Comparison of ENCODE assay signal across 8 cellular contexts in genomic region chr7:96321670-96322372, GRCh38. TPM values are rescaled to one million over a fixed set of nuclear protein-coding genes. Genes with fewer than 3 reads are reported as not detected.
DNase-seq lines count a peak whose midpoint lies in the region; ATAC-seq and TF ChIP-seq lines count a peak whose summit lies in the region.

Gene SLC25A13 (minus strand): TSS chr7:96322098. CDS start chr7:96321956, 142 bp downstream.

- H3K4me3 Mint-ChIP-seq in HFFc6 (peak within 1 kb of the TSS; percentile 89), T-cell (peak within 1 kb of the TSS; percentile 91 to 92 (median 92)), progenitor cell of endocrine pancreas (ENCODE audit: low read depth) (peak within 1 kb of the TSS; percentile 86)

- H3K27ac ChIP-seq in adipose tissue (ENCODE audit: low read depth, low read length), result peak within 1 kb of the TSS; percentile 96
- H3K27ac ChIP-seq in heart right ventricle, result peak within 1 kb of the TSS; percentile 93 to 99 (median 97)
- H3K27ac ChIP-seq in urinary bladder (ENCODE audit: low read depth), result peak within 1 kb of the TSS; percentile 97

- POLR2A ChIA-PET in T-cell (lab: Charles Lee), result no interaction called here

- TF ChIP-seq CTCF in HFFc6 (IDR thresholded peaks at IDR 0.05) (0 out of 2 replicates have a peak, but pooled peaks have one; percentile 6), NB4 (IDR thresholded peaks at IDR 0.05; ENCODE audit: low read depth, low read length) (no peak), heart right ventricle (IDR thresholded peaks at IDR 0.05) (no peak), progenitor cell of endocrine pancreas (IDR thresholded peaks at IDR 0.05; ENCODE audit: unreplicated experiment) (no peak)

- H3K4me3 ChIP-seq in NB4 (ENCODE audit: low read depth, low read length) (peak within 1 kb of the TSS; percentile 83), heart right ventricle (peak within 1 kb of the TSS; percentile 67 to 99 (median 93)), urinary bladder (ENCODE audit: low read depth, low read length) (peak within 1 kb of the TSS; percentile 91)

- peaks cover 2% of the 10 kb centered on the region; the same call in 1 of the 2 replicates for H3K27me3 Mint-ChIP-seq in HFFc6 (ENCODE audit: insufficient read depth)
- no peaks in the 10 kb centered on the region for H3K27me3 Mint-ChIP-seq in T-cell
- no peaks in the 10 kb centered on the region for H3K27me3 Mint-ChIP-seq in progenitor cell of endocrine pancreas

- DNase-seq in HFFc6 (peak; percentile 75), NB4 (ENCODE audit: low read depth) (peak; percentile 94), T-cell (peak; percentile 19 to 64 (median 47)), heart right ventricle (peak; percentile 92 to 93), progenitor cell of endocrine pancreas (ENCODE audit: low spot score, unreplicated experiment) (peak; percentile 86)

- peaks cover 15% of the 10 kb centered on the region for H3K4me1 Mint-ChIP-seq in HFFc6 (ENCODE audit: low read depth)
- peaks cover 29 to 31% (median 30%) of the 10 kb centered on the region in 3 donors for H3K4me1 Mint-ChIP-seq in T-cell
- peaks cover 10% of the 10 kb centered on the region for H3K4me1 Mint-ChIP-seq in progenitor cell of endocrine pancreas (ENCODE audit: low read depth)

- TF ChIP-seq POLR2A in GM10847 (IDR thresholded peaks at IDR 0.05; ENCODE audit: extremely low read depth, insufficient read length) (peak; percentile 56), NB4 (IDR thresholded peaks at IDR 0.05; ENCODE audit: extremely low read depth, insufficient read length) (peak; percentile 48)

- no peaks in the 10 kb centered on the region for H3K9me3 Mint-ChIP-seq in HFFc6
- H3K9me3 Mint-ChIP-seq in T-cell, result no peaks in the 10 kb centered on the region
- H3K9me3 Mint-ChIP-seq in progenitor cell of endocrine pancreas (ENCODE audit: low read depth), result no peaks in the 10 kb centered on the region

- H3K9me3 ChIP-seq in heart right ventricle, result peaks cover 0 to 2% (median 0%) of the 10 kb centered on the region in 11 donors

- H3K36me3 Mint-ChIP-seq in HFFc6 (ENCODE audit: low read depth), result no peaks in the 10 kb centered on the region
- H3K36me3 Mint-ChIP-seq in T-cell, result peaks cover 4% of the 10 kb centered on the region
- no peaks in the 10 kb centered on the region for H3K36me3 Mint-ChIP-seq in progenitor cell of endocrine pancreas (ENCODE audit: insufficient read depth)

- H3K27me3 ChIP-seq in heart right ventricle, result no peaks in the 10 kb centered on the region

- H3K4me1 ChIP-seq in heart right ventricle, result peaks cover 5 to 41% (median 32%) of the 10 kb centered on the region in 9 donors
- no peaks in the 10 kb centered on the region for H3K4me1 ChIP-seq in urinary bladder (ENCODE audit: insufficient read depth)

- H3K27ac Mint-ChIP-seq in HFFc6 (peak within 1 kb of the TSS; percentile 83), T-cell (peak within 1 kb of the TSS; percentile 92 to 96), progenitor cell of endocrine pancreas (peak within 1 kb of the TSS; percentile 97)

- 0% methylated on average over 61 to 66 of the region's 66 CpGs for WGBS in adipose tissue, 3 donors
- 0 to 1% methylated on average over 62 to 66 of the region's 66 CpGs for WGBS in heart right ventricle, 2 donors
- WGBS in urinary bladder, result under 1% methylated on average over 66 of the region's 66 CpGs

- intact Hi-C loops in heart right ventricle (cut with DNase I), result loop anchor here in 3 of 10 donors (5.0 to 10.0 kb wide), 3 partner anchors 90 to 385 kb away; partner anchors contain the start of gene SEM1 (in 2 of the 3)

- CTCF ChIA-PET in T-cell (lab: Charles Lee), result no interaction called here

- ATAC-seq in T-cell (replicated peaks in 1 of 4) (peak; percentile 74 to 82 (median 80)), heart right ventricle (peak; percentile 98 to 100 (median 98))

- H3K36me3 ChIP-seq in heart right ventricle, result no peaks in the 10 kb centered on the region
- no peaks in the 10 kb centered on the region for H3K36me3 ChIP-seq in urinary bladder (ENCODE audit: insufficient read depth)

RNA-seq across cellular contexts. Expression of gene SLC25A13, which starts in this region (rescaled TPM):
- total RNA-seq in HFFc6 (2021; fragmentation: NEBNext Ultra II Directional; extraction: Animal tissue kit (Norgen Biotek cat#: 25700)), result 10 to 100 TPM in 4 of 6 experiments, 1 to 10 TPM in 2; 7.4 to 15.4 (median 12.9) TPM
- total RNA-seq in T-cell, result 10 to 100 TPM in 3 of 5 donors, 1 to 10 TPM in 2; 8.1 to 19.1 (median 10.9) TPM
- 10 to 100 TPM in 2 of 3 donors, 1 to 10 TPM in 1; 7.9 to 12.8 (median 10.7) TPM for polyA plus RNA-seq in adipose tissue
- 10 to 100 TPM in 5 of 10 donors, 1 to 10 TPM in 5; 6.5 to 15.3 (median 10.3) TPM for total RNA-seq in heart right ventricle
- polyA plus RNA-seq in heart right ventricle, result 1 to 10 TPM; 5.2 to 8.1 TPM
- total RNA-seq in progenitor cell of endocrine pancreas, result 54.0 and 58.0 TPM in 2 replicates
- total RNA-seq in urinary bladder, result 30.5 TPM
- 11.5 TPM for polyA plus RNA-seq in urinary bladder

Comparison
In these comparisons a context has a peak if more than half of its experiments do, and no peak if none do; other contexts are left out.
1. Peak in every context shown above with its lines: DNase-seq, ATAC-seq, H3K4me3 ChIP-seq and H3K27ac ChIP-seq.